ENCODE assay signal across 8 cellular contexts in the genomic region with DNA sequence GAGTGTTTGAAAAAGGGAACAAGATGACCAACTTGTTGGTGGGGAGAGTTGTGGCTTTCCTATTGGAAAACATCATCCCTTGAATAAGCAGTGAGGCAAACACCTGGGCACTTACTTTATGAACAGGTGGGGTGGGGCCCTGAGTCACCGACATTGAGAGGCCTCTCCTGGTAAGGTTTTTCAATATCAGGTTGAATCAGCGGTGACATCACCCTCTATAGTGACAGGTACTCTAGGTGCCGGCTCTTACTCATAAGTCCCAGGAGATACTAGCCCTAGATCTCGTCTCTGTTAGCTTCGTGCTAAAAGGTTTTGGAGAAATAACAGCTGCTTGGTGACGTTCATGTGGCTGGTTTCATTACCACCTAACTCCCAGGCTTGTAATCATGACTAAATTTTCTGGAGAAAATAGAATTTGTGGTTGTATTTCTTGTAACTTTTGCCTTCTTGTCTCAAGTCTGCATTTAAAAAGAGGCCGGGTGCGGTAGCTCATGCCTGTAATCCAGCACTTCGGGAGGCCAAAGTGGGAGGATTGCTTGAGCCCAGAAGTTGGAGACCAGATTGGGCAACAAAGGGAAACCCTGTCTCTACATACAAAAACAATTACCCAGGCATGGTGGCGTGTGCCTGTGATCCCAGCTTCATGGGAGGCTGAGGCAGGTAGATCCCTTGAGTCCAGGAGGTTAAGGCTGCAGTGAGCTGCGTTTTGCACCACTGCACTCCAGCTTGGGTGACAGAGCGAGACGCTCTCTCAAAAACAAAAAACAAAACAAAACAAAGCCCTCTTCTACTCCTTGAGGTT. TPM values are rescaled to one million over a fixed set of nuclear protein-coding genes. Genes with fewer than 3 reads are reported as not detected.
A peak's percentile ranks its signal among the peaks of the same experiment; 100 is the strongest.
DNase-seq lines count a peak whose midpoint lies in the region; ATAC-seq, FAIRE-seq and TF ChIP-seq lines count a peak whose summit lies in the region.

No MANE protein-coding gene starts in this region.

- no peak for TF ChIP-seq CTCF in keratinocyte (optimal IDR thresholded peaks at IDR 0.05 in 1 of 3, IDR thresholded peaks at IDR 0.05 in 1 of 3, conservative IDR thresholded peaks at IDR 0.05 in 1 of 3; ENCODE audit: extremely low read depth in 1 of 3, insufficient read depth in 2 of 3, low read length in 3 of 3)

- no peaks in the 10 kb centered on the region for H3K36me3 Mint-ChIP-seq in CD8-positive, alpha-beta memory T cell

- peaks cover 46% of the 10 kb centered on the region for H3K79me2 ChIP-seq in keratinocyte (ENCODE audit: control insufficient read depth, insufficient read depth, low read length)

- peak overlapping the region; percentile 73 for H3K4me2 ChIP-seq in keratinocyte (ENCODE audit: control insufficient read depth, extremely low read depth, insufficient read depth, low read depth, low read length)

- CTCF ChIA-PET in CD8-positive, alpha-beta memory T cell (lab: Charles Lee): interaction anchor here (1.2 kb wide), 1 partner anchor 22 kb away, joined by 3 read pairs; no protein-coding TSS in a partner anchor

- 89% methylated on average over 13 of the region's 13 CpGs for WGBS in thymus

- peak overlapping the region; percentile 69 for H3K9ac ChIP-seq in keratinocyte (ENCODE audit: control insufficient read depth, extremely low read depth, insufficient read depth, low read length)

- H3K27ac Mint-ChIP-seq in CD8-positive, alpha-beta memory T cell: peak overlapping the region; percentile 43 to 88 (median 75)

- no peaks in the 10 kb centered on the region for H3K9me3 Mint-ChIP-seq in CD8-positive, alpha-beta memory T cell

- no peaks in the 10 kb centered on the region for H4K20me1 ChIP-seq in keratinocyte (ENCODE audit: control insufficient read depth, extremely low read depth, insufficient read depth, low read length)

- peaks cover 10% of the 10 kb centered on the region for H3K4me1 ChIP-seq in CD8-positive, alpha-beta memory T cell (ENCODE audit: insufficient read depth, low read length)
- peaks cover 79% of the 10 kb centered on the region for H3K4me1 ChIP-seq in keratinocyte (ENCODE audit: control insufficient read depth, extremely low read depth, insufficient read depth, low read length)
- peaks cover 25% of the 10 kb centered on the region for H3K4me1 ChIP-seq in thymus (ENCODE audit: control insufficient read depth, insufficient read depth, low read length)

- dilution Hi-C loops in keratinocyte (cut with MboI; ENCODE audit: extremely low pct_ligation_motif_present, low sequenced_read_pairs): no loop called here

- peak; percentile 89 for FAIRE-seq in keratinocyte (lab: Jason Lieb, UNC)

- H3K36me3 ChIP-seq in CD8-positive, alpha-beta memory T cell (ENCODE audit: insufficient read depth, low read length): no peaks in the 10 kb centered on the region
- peaks cover 12 to 16% of the 10 kb centered on the region in 2 experiments for H3K36me3 ChIP-seq in keratinocyte (ENCODE audit: control insufficient read depth in 2 of 2, extremely low read depth in 1 of 2, insufficient read depth in 2 of 2, low read length in 2 of 2)
- H3K36me3 ChIP-seq in thymus (ENCODE audit: control insufficient read depth, insufficient read depth): no peaks in the 10 kb centered on the region

- no peak overlapping the region for H2AFZ ChIP-seq in keratinocyte (ENCODE audit: control insufficient read depth, low read length)

- H3K27ac ChIP-seq in CD8-positive, alpha-beta memory T cell (ENCODE audit: low read depth, low read length): no peak overlapping the region
- H3K27ac ChIP-seq in keratinocyte (ENCODE audit: control insufficient read depth, insufficient read depth, low read length): peak overlapping the region; percentile 99
- peak overlapping the region; percentile 78 for H3K27ac ChIP-seq in thymus (ENCODE audit: low read depth)

- H3K9me3 ChIP-seq in CD8-positive, alpha-beta memory T cell (ENCODE audit: low read length): no peaks in the 10 kb centered on the region
- no peaks in the 10 kb centered on the region for H3K9me3 ChIP-seq in keratinocyte (ENCODE audit: control insufficient read depth, low read depth, low read length)
- H3K9me3 ChIP-seq in thymus (ENCODE audit: control insufficient read depth): no peaks in the 10 kb centered on the region

- H3K27me3 ChIP-seq in CD8-positive, alpha-beta memory T cell (ENCODE audit: insufficient read depth, low read length, poor library complexity, severe bottlenecking): no peaks in the 10 kb centered on the region
- H3K27me3 ChIP-seq in keratinocyte (ENCODE audit: control insufficient read depth, extremely low read depth, insufficient read depth, low read length) (no peaks in the 10 kb centered on the region), thymus (ENCODE audit: control insufficient read depth, insufficient read depth) (no peaks in the 10 kb centered on the region)

- ATAC-seq in GM19452 (IDR thresholded peaks at IDR 0.05; ENCODE audit: unreplicated experiment) (peak; percentile 64), HG03457 (IDR thresholded peaks at IDR 0.05; ENCODE audit: unreplicated experiment) (peak; percentile 45)

- peaks cover 3% of the 10 kb centered on the region in 2 donors for H3K27me3 Mint-ChIP-seq in CD8-positive, alpha-beta memory T cell

- peak in 2 of 5 donors; percentile 40 to 59 for DNase-seq in CD8-positive, alpha-beta memory T cell
- peak; percentile 66 for DNase-seq in activated CD4-positive, CD25-positive, alpha-beta regulatory T cell treated with anti-CD3 and anti-CD28 coated beads, Interleukin-2, amount 50 U/mL, for 72 hours
- DNase-seq in keratinocyte (ENCODE audit: low read depth, low spot score): peak; percentile 100
- no peak for DNase-seq in iPS-NIHi7 (ENCODE audit: extremely low spot score)
- no peak for DNase-seq in DMS 273 treated with DMSO at 0.1 percent for 48 hours (lab: John Stamatoyannopoulos, UW)

- POLR2A ChIA-PET in CD8-positive, alpha-beta memory T cell (lab: Charles Lee): no interaction called here

- H3K9me1 ChIP-seq in keratinocyte (ENCODE audit: control insufficient read depth, extremely low read depth, insufficient read depth, low read length): peaks cover 2% of the 10 kb centered on the region

- H3K4me3 ChIP-seq in CD8-positive, alpha-beta memory T cell (ENCODE audit: low read length): no peak overlapping the region
- H3K4me3 ChIP-seq in keratinocyte (ENCODE audit: control insufficient read depth in 2 of 3, extremely low read depth in 1 of 3, insufficient read depth in 2 of 3, low read depth in 1 of 3, low read length in 3 of 3): peak overlapping the region in 1 of 3 experiments; percentile 12
- H3K4me3 ChIP-seq in thymus (ENCODE audit: low read length): no peak overlapping the region

- peak overlapping the region in 3 of 7 donors; percentile 20 to 63 (median 53) for H3K4me3 Mint-ChIP-seq in CD8-positive, alpha-beta memory T cell

- H3K4me1 Mint-ChIP-seq in CD8-positive, alpha-beta memory T cell: peaks cover 22 to 56% (median 34%) of the 10 kb centered on the region in 3 donors

RNA-seq across cellular contexts. Expression of gene CDH1, which starts 19.4 kb away (rescaled TPM):
- under 1 TPM; 0.18 to 0.37 TPM for total RNA-seq in CD8-positive, alpha-beta memory T cell
- polyA plus RNA-seq in CD8-positive, alpha-beta memory T cell: 0.94 TPM
- 247 to 378 TPM (median 285 TPM) in 3 replicates for polyA plus RNA-seq in keratinocyte
- polyA plus RNA-seq in keratinocyte (2011; ENCODE audit: low read depth): 235 TPM
- polyA plus RNA-seq in keratinocyte (2011; cell fraction: cytosol; rRNA removed): 72.2 and 103 TPM in 2 replicates
- 746 and 761 TPM in 2 replicates for polyA plus RNA-seq in keratinocyte (2011; cell fraction: nucleus; rRNA removed)
- polyA plus RNA-seq in keratinocyte (2012; ENCODE audit: low replicate concordance): 259 and 286 TPM in 2 replicates
- 372 to 655 TPM (median 505 TPM) in 3 replicates for polyA minus RNA-seq in keratinocyte
- polyA minus RNA-seq in keratinocyte (2011; cell fraction: cytosol; rRNA and poly(A)+ RNA removed): 399 TPM
- polyA minus RNA-seq in keratinocyte (2011; cell fraction: nucleus; rRNA and poly(A)+ RNA removed): 732 and 1,291 TPM in 2 replicates
- 70.4 TPM for polyA plus RNA-seq in thymus

Comparison
In these comparisons a context has a peak if more than half of its experiments do, and no peak if none do; other contexts are left out.
1. DNase-seq: peak in activated CD4-positive, CD25-positive, alpha-beta regulatory T cell treated with anti-CD3 and anti-CD28 coated beads, Interleukin-2, amount 50 U/mL, for 72 hours (single experiment) and keratinocyte (single experiment); none in iPS-NIHi7 (single experiment) and DMS 273 treated with DMSO at 0.1 percent for 48 hours (single experiment).
2. RNA of gene CDH1, which starts 19.4 kb away (polyA plus RNA-seq): 72.2 to 761 TPM in keratinocyte and 70.4 TPM in thymus (single experiment); 0.94 TPM in CD8-positive, alpha-beta memory T cell (single experiment); every median in the first group is over 10 times any median in the second.